ENCODE assay signal across 9 cellular contexts in the genomic region with DNA sequence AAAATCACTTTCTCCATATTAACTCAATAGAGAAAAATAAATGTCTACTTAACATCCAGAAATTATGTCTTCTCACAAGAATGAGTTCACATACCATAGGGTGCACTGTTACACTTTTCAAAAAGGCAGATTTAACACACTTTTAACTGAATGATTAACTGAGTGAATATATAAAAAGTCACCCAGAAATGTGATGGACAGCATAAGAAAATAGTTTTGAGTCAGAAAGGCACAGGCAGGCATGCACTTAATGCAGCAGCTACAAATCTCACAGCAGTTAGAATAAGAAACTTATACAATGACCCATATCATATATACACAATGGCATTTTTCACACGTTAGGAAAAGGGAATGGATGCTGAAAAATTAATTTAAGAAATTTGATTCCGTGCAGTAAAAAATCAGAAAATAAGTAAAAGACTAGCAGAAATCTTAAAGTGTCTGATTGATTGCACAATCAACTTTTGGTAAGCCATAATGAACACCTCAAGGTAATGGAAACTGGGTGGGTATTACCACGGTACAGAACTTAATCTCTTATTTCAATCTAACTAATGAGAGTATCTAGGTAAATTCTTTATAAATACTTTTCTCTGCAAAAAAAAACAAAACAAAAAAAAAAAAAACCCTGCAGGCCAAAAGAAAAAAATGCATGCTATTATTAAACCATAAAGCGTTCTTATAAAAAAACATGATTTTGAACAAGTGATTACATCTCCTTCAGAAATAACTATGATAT. TPM values are rescaled to one million over a fixed set of nuclear protein-coding genes. Genes with fewer than 3 reads are reported as not detected.
A peak's percentile ranks its signal among the peaks of the same experiment; 100 is the strongest.
DNase-seq lines count a peak whose midpoint lies in the region; ATAC-seq and FAIRE-seq lines count a peak whose summit lies in the region.
"Had no signal": no experiment of that assay in that cellular context is flagged by ENCODE, and none has a peak within 500 bp of the region (broad histone marks: within the 10 kb centered on the region; RNA-seq: fewer than 3 reads in every experiment).

No MANE protein-coding gene starts in this region.

- no peaks in the 10 kb centered on the region for H3K9me2 ChIP-seq in GM23248 (ENCODE audit: insufficient read depth)

- H3K4me2 ChIP-seq in GM23248 (ENCODE audit: unreplicated experiment), result peak overlapping the region; percentile 95

- H3K27ac Mint-ChIP-seq in activated T-helper 1 cell treated with anti-CD3 and anti-CD28 coated beads, Interleukin-12 subunit alpha, Interleukin-12 subunit beta, Interleukin-2, Interleukin-4 antibody, amounts not matched to agents 30 ng/mL and 10 ng/mL and 1 ng/mL, durations not matched to agents 14 hours and 24 hours and 36 hours, result no peak overlapping the region
- no peak overlapping the region for H3K27ac Mint-ChIP-seq in memory B cell
- H3K27ac Mint-ChIP-seq in activated CD4-positive, alpha-beta memory T cell treated with anti-CD3 and anti-CD28 coated beads for 36 hours, result no peak overlapping the region

- H3K4me1 Mint-ChIP-seq in activated T-helper 1 cell treated with anti-CD3 and anti-CD28 coated beads, Interleukin-12 subunit alpha, Interleukin-12 subunit beta, Interleukin-2, Interleukin-4 antibody, amounts not matched to agents 30 ng/mL and 10 ng/mL and 1 ng/mL, durations not matched to agents 14 hours and 24 hours and 36 hours (ENCODE audit: low read depth), result peaks cover 44% of the 10 kb centered on the region
- peaks cover 30% of the 10 kb centered on the region for H3K4me1 Mint-ChIP-seq in memory B cell
- peaks cover 47% of the 10 kb centered on the region for H3K4me1 Mint-ChIP-seq in activated CD4-positive, alpha-beta memory T cell treated with anti-CD3 and anti-CD28 coated beads for 36 hours (ENCODE audit: low read depth)

- peak; percentile 83 for FAIRE-seq in A204.1 (lab: Jason Lieb, UNC)

- no peak for ATAC-seq in memory B cell (ENCODE audit: low read depth)

- peaks cover 33% of the 10 kb centered on the region for H4K20me1 ChIP-seq in GM23248 (ENCODE audit: insufficient read depth)

- H2AFZ ChIP-seq in GM23248, result no peak overlapping the region

- H3K4me1 ChIP-seq in GM23248 (ENCODE audit: insufficient read depth), result peaks cover 26% of the 10 kb centered on the region

- POLR2A ChIA-PET in activated CD4-positive, alpha-beta memory T cell treated with anti-CD3 and anti-CD28 coated beads for 36 hours (lab: Charles Lee), result no interaction called here

- peaks cover 11% of the 10 kb centered on the region; the same call in 1 of the 2 replicates for H3F3A ChIP-seq in GM23248 (ENCODE audit: insufficient read depth)

- CTCF ChIA-PET in activated CD4-positive, alpha-beta memory T cell treated with anti-CD3 and anti-CD28 coated beads for 36 hours (lab: Charles Lee), result no interaction called here

- peaks cover 1% of the 10 kb centered on the region for H3K36me3 Mint-ChIP-seq in activated T-helper 1 cell treated with anti-CD3 and anti-CD28 coated beads, Interleukin-12 subunit alpha, Interleukin-12 subunit beta, Interleukin-2, Interleukin-4 antibody, amounts not matched to agents 30 ng/mL and 10 ng/mL and 1 ng/mL, durations not matched to agents 14 hours and 24 hours and 36 hours (ENCODE audit: low read depth)
- no peaks in the 10 kb centered on the region for H3K36me3 Mint-ChIP-seq in memory B cell
- H3K36me3 Mint-ChIP-seq in activated CD4-positive, alpha-beta memory T cell treated with anti-CD3 and anti-CD28 coated beads for 36 hours, result peaks cover 5% of the 10 kb centered on the region

- H3K4me3 Mint-ChIP-seq in activated T-helper 1 cell treated with anti-CD3 and anti-CD28 coated beads, Interleukin-12 subunit alpha, Interleukin-12 subunit beta, Interleukin-2, Interleukin-4 antibody, amounts not matched to agents 30 ng/mL and 10 ng/mL and 1 ng/mL, durations not matched to agents 14 hours and 24 hours and 36 hours, result peak overlapping the region; percentile 11
- peak overlapping the region; percentile 15 for H3K4me3 Mint-ChIP-seq in memory B cell
- H3K4me3 Mint-ChIP-seq in activated CD4-positive, alpha-beta memory T cell treated with anti-CD3 and anti-CD28 coated beads for 36 hours, result no peak overlapping the region

- 16% methylated on average over 4 of the region's 4 CpGs for WGBS in GM23248 (ENCODE audit: low coverage in 1 of 2, low lambda C conversion rate in 2 of 2, missing lambda C conversion rate in 2 of 2), 2 experiments

- H3K27ac ChIP-seq in GM23248, result no peak overlapping the region

- H3K4me3 ChIP-seq in GM23248, result peak overlapping the region; percentile 92

- no peak for DNase-seq in GM23248
- no peak for DNase-seq in activated T-helper 1 cell treated with anti-CD3 and anti-CD28 coated beads, Interleukin-12 subunit alpha, Interleukin-12 subunit beta, Interleukin-2, Interleukin-4 antibody, amounts not matched to agents 30 ng/mL and 10 ng/mL and 1 ng/mL, durations not matched to agents 14 hours and 24 hours and 36 hours (ENCODE audit: low spot score)
- no peak for DNase-seq in memory B cell (ENCODE audit: low spot score in 2 of 2)
- DNase-seq in activated CD4-positive, alpha-beta memory T cell treated with anti-CD3 and anti-CD28 coated beads for 36 hours, result no peak
- DNase-seq in NCI-H2107 (lab: John Stamatoyannopoulos, UW), result no peak
- DNase-seq in NCI-H2227 (lab: John Stamatoyannopoulos, UW; ENCODE audit: unreplicated experiment), result no peak
- DNase-seq in middle frontal gyrus (ENCODE audit: extremely low spot score, low spot score), result no peak
- DNase-seq: NCI-H524 had no signal

- H3K9ac ChIP-seq in GM23248, result peak overlapping the region; percentile 87

- H3K27me3 ChIP-seq in GM23248 (replicated peaks; ENCODE audit: insufficient read depth), result no peaks in the 10 kb centered on the region

- H3K27me3 Mint-ChIP-seq in activated T-helper 1 cell treated with anti-CD3 and anti-CD28 coated beads, Interleukin-12 subunit alpha, Interleukin-12 subunit beta, Interleukin-2, Interleukin-4 antibody, amounts not matched to agents 30 ng/mL and 10 ng/mL and 1 ng/mL, durations not matched to agents 14 hours and 24 hours and 36 hours (ENCODE audit: insufficient read depth), result peaks cover 10% of the 10 kb centered on the region
- no peaks in the 10 kb centered on the region for H3K27me3 Mint-ChIP-seq in memory B cell
- H3K27me3 Mint-ChIP-seq in activated CD4-positive, alpha-beta memory T cell treated with anti-CD3 and anti-CD28 coated beads for 36 hours, result no peaks in the 10 kb centered on the region

- no peaks in the 10 kb centered on the region for H3K36me3 ChIP-seq in GM23248 (ENCODE audit: low read depth)

- in situ Hi-C loops in GM23248 (cut with MboI), result no loop called here

- H3K9me3 ChIP-seq in GM23248 (ENCODE audit: low read depth), result no peaks in the 10 kb centered on the region

- intact Hi-C loops in activated T-helper 1 cell treated with anti-CD3 and anti-CD28 coated beads, Interleukin-12 subunit alpha, Interleukin-12 subunit beta, Interleukin-2, Interleukin-4 antibody, amounts not matched to agents 30 ng/mL and 10 ng/mL and 1 ng/mL, durations not matched to agents 14 hours and 24 hours and 36 hours (cut with micrococcal nuclease), result loop anchor here (2.0 kb wide), 1 partner anchor 399 kb away; no protein-coding TSS in a partner anchor
- intact Hi-C loops in activated CD4-positive, alpha-beta memory T cell treated with anti-CD3 and anti-CD28 coated beads for 36 hours (cut with micrococcal nuclease), result loop anchor here (10.0 kb wide), 1 partner anchor 461 kb away; the partner anchor contains the start of genes RNFT2 and SPRING1

- no peaks in the 10 kb centered on the region for H3K9me3 Mint-ChIP-seq in activated T-helper 1 cell treated with anti-CD3 and anti-CD28 coated beads, Interleukin-12 subunit alpha, Interleukin-12 subunit beta, Interleukin-2, Interleukin-4 antibody, amounts not matched to agents 30 ng/mL and 10 ng/mL and 1 ng/mL, durations not matched to agents 14 hours and 24 hours and 36 hours
- H3K9me3 Mint-ChIP-seq in memory B cell, result no peaks in the 10 kb centered on the region
- H3K9me3 Mint-ChIP-seq in activated CD4-positive, alpha-beta memory T cell treated with anti-CD3 and anti-CD28 coated beads for 36 hours, result no peaks in the 10 kb centered on the region

- H3K79me2 ChIP-seq in GM23248 (ENCODE audit: insufficient read depth), result peaks cover 79% of the 10 kb centered on the region

RNA-seq across cellular contexts. Expression of gene MED13L, which starts 3.5 kb away (rescaled TPM):
- total RNA-seq in GM23248 (2014; rRNA removed; shearing (Covaris generic)), result 88.7 and 187 TPM in 2 replicates
- polyA plus RNA-seq in GM23248 (2016; fragmentation: Nextera tagmentation; extraction: Ambion mirVana), result 9.5 and 11.7 TPM in 2 replicates
- total RNA-seq in activated T-helper 1 cell treated with anti-CD3 and anti-CD28 coated beads, Interleukin-12 subunit alpha, Interleukin-12 subunit beta, Interleukin-2, Interleukin-4 antibody, amounts not matched to agents 30 ng/mL and 10 ng/mL and 1 ng/mL, durations not matched to agents 14 hours and 24 hours and 36 hours, result 65.5 and 66.1 TPM in 2 replicates
- total RNA-seq in activated CD4-positive, alpha-beta memory T cell treated with anti-CD3 and anti-CD28 coated beads for 36 hours, result 10 to 100 TPM; 37.7 to 41.4 TPM
